Comparison of ENCODE assay signal across 26 cellular contexts in genomic region chr7:143238289-143238995, GRCh38. TPM values are rescaled to one million over a fixed set of nuclear protein-coding genes. Genes with fewer than 3 reads are reported as not detected.
DNase-seq lines count a peak whose midpoint lies in the region; ATAC-seq, FAIRE-seq and TF ChIP-seq lines count a peak whose summit lies in the region.
"Had no signal": no experiment of that assay in that cellular context is flagged by ENCODE, and none has a peak within 500 bp of the region (broad histone marks: within the 10 kb centered on the region; RNA-seq: fewer than 3 reads in every experiment).

No MANE protein-coding gene starts in this region.

- H3K27ac ChIP-seq in BLaER1 treated with 17β-estradiol and CSF1 and Interleukin-3, amounts not matched to agents 10 nM and 100 nM, result peak overlapping the region in 6 of 11 experiments; percentile 68 to 96 (median 90); a peak in 12 of 22 replicates
- H3K27ac ChIP-seq in K562 (ENCODE audit: extremely low read depth, low read depth, low read length) (no peak overlapping the region), neutrophil (peak overlapping the region; percentile 85)

- no peak for TF ChIP-seq CTCF in K562 (IDR thresholded peaks at IDR 0.05 in 2 of 3, conservative IDR thresholded peaks at IDR 0.05 in 1 of 3; ENCODE audit: insufficient read depth in 2 of 3, low read depth in 1 of 3, low read length in 3 of 3)
- no peak for TF ChIP-seq CTCF in neutrophil (IDR thresholded peaks at IDR 0.05)
- no peak for TF ChIP-seq CTCF in GM20000 (IDR thresholded peaks at IDR 0.05; ENCODE audit: extremely low read depth, missing control alignments)

- no peak for TF ChIP-seq EP300 in K562 (IDR thresholded peaks at IDR 0.05; ENCODE audit: low read length)

- H3K9me3 ChIP-seq in BLaER1 treated with 17β-estradiol and CSF1 and Interleukin-3, amounts not matched to agents 10 nM and 100 nM (replicated peaks in 1 of 11), result peaks cover 11 to 28% (median 22%) of the 10 kb centered on the region in 11 experiments; a peak in 21 of 22 replicates
- peaks cover 3% of the 10 kb centered on the region for H3K9me3 ChIP-seq in K562 (replicated peaks; ENCODE audit: control insufficient read depth, insufficient read depth, low read depth, low read length)
- H3K9me3 ChIP-seq in neutrophil, result no peaks in the 10 kb centered on the region

- H3K79me2 ChIP-seq in K562 (ENCODE audit: control insufficient read depth, insufficient read depth, low read length), result no peaks in the 10 kb centered on the region

- CTCF ChIA-PET in K562 (lab: Yijun Ruan, JAX; ENCODE audit: low intra/inter-chr PET ratio), result no interaction called here

- H3K4me2 ChIP-seq in BLaER1 treated with 17β-estradiol and CSF1 and Interleukin-3, amounts not matched to agents 10 nM and 100 nM, result peak overlapping the region in 6 of 11 experiments; percentile 54 to 100 (median 85); a peak in 12 of 22 replicates
- no peak overlapping the region for H3K4me2 ChIP-seq in K562 (ENCODE audit: insufficient read depth, low read length)

- no peak for ATAC-seq in K562
- ATAC-seq: PC-3, SK-N-SH treated with all-trans-retinoic acid at 6 μM for 48 hours, T-cell had no signal

- H3K9me1 ChIP-seq in K562 (ENCODE audit: control insufficient read depth, insufficient read depth, low read length), result no peaks in the 10 kb centered on the region

- no TSS peak for BruUV-seq in K562 (replicated peaks; lab: Mats Ljungman, UMichigan)

- in situ Hi-C loops in K562 (cut with MboI), result no loop called here

- H3K36me3 ChIP-seq in BLaER1 treated with 17β-estradiol and CSF1 and Interleukin-3, amounts not matched to agents 10 nM and 100 nM, result no peaks in the 10 kb centered on the region
- H3K36me3 ChIP-seq in K562 (ENCODE audit: control insufficient read depth, insufficient read depth, low read length) (no peaks in the 10 kb centered on the region), neutrophil (no peaks in the 10 kb centered on the region)

- no peak for FAIRE-seq in K562 (lab: Jason Lieb, UNC)
- FAIRE-seq: GM12892, GM18507 had no signal

- H3K9ac ChIP-seq in BLaER1 treated with 17β-estradiol and CSF1 and Interleukin-3, amounts not matched to agents 10 nM and 100 nM, result peak overlapping the region in 5 of 11 experiments; percentile 77 to 88 (median 79); a peak in 9 of 22 replicates
- H3K9ac ChIP-seq in K562 (ENCODE audit: insufficient read depth in 1 of 2, low read depth in 2 of 2, low read length in 2 of 2), result no peak overlapping the region

- TF ChIP-seq POLR2A in K562 (conservative IDR thresholded peaks at IDR 0.05), result no peak

- WGBS in K562 (ENCODE audit: insufficient coverage, low coverage, missing lambda C conversion rate), result 0% methylated on average over 1 of the region's 1 CpG

- no peak for TF ChIP-seq RAD21 in K562 (CRISPR knock-in tag; conservative IDR thresholded peaks at IDR 0.05 in 1 of 2, IDR thresholded peaks at IDR 0.05 in 1 of 2)

- peak overlapping the region in 3 of 10 experiments; percentile 44 to 49 (median 45); a peak in 6 of 20 replicates for H3K4me3 ChIP-seq in BLaER1 treated with 17β-estradiol and CSF1 and Interleukin-3, amounts not matched to agents 10 nM and 100 nM
- no peak overlapping the region for H3K4me3 ChIP-seq in K562
- H3K4me3 ChIP-seq in neutrophil (ENCODE audit: low read depth in 1 of 2, low read length in 1 of 2), result peak overlapping the region; percentile 40 to 46

- intact Hi-C loops in K562 (cut with micrococcal nuclease), result no loop called here

- POLR2A ChIA-PET in K562 (lab: Yijun Ruan, JAX), result interaction anchor here (0.6 kb wide), 1 partner anchor 1301 kb away, joined by 3 read pairs; no protein-coding TSS in a partner anchor

- no peaks in the 10 kb centered on the region for H3K27me3 ChIP-seq in BLaER1 treated with 17β-estradiol and CSF1 and Interleukin-3, amounts not matched to agents 10 nM and 100 nM
- H3K27me3 ChIP-seq in K562 (ENCODE audit: control insufficient read depth in 2 of 2, insufficient read depth in 2 of 2, low read length in 2 of 2), result no peaks in the 10 kb centered on the region
- H3K27me3 ChIP-seq in neutrophil, result no peaks in the 10 kb centered on the region

- peaks cover 0 to 97% (median 34%) of the 10 kb centered on the region in 10 experiments; a peak in 14 of 20 replicates for H3K4me1 ChIP-seq in BLaER1 treated with 17β-estradiol and CSF1 and Interleukin-3, amounts not matched to agents 10 nM and 100 nM
- no peaks in the 10 kb centered on the region; a peak in 1 of 5 replicates for H3K4me1 ChIP-seq in K562 (replicated peaks in 1 of 2; ENCODE audit: control insufficient read depth in 2 of 2, insufficient read depth in 2 of 2, low read length in 2 of 2)
- peaks cover 47 to 52% of the 10 kb centered on the region in 2 experiments for H3K4me1 ChIP-seq in neutrophil (ENCODE audit: control insufficient read depth in 1 of 2, insufficient read depth in 1 of 2, low read depth in 1 of 2, low read length in 1 of 2)

- no peak overlapping the region for H2AFZ ChIP-seq in K562 (ENCODE audit: low read depth, low read length)

- DNase-seq in EH (ENCODE audit: low read depth) (peak; percentile 3), K562 (ENCODE audit: extremely low read depth in 1 of 4, low spot score in 3 of 4) (no peak), COLO668 (lab: John Stamatoyannopoulos, UW; ENCODE audit: unreplicated experiment) (no peak), GM20000 (ENCODE audit: low spot score) (no peak), NCI-H1694 (lab: John Stamatoyannopoulos, UW) (no peak)
- DNase-seq in stimulated activated CD4-positive, alpha-beta T cell treated with anti-CD3 and anti-CD28 coated beads, Interleukin-1b, Interleukin-23, amount 100 ng/mL, for 48 hours, result no peak
- DNase-seq: ACHN, AML-193, DMS53, NCI-H1436 treated with DMSO at 0.1 percent for 48 hours, NCI-H2081, NCI-H2227 treated with DMSO at 0.1 percent for 48 hours, NCI-H510A treated with DMSO at 0.1 percent for 48 hours, NCI-H82, PC-3, RPMI8226, SHP77 treated with DMSO at 0.1 percent for 48 hours, T-cell had no signal

- no peaks in the 10 kb centered on the region for H4K20me1 ChIP-seq in BLaER1 treated with 17β-estradiol and CSF1 and Interleukin-3, amounts not matched to agents 10 nM and 100 nM
- no peaks in the 10 kb centered on the region for H4K20me1 ChIP-seq in K562 (replicated peaks; ENCODE audit: control insufficient read depth, insufficient read depth, low read length)

RNA-seq across cellular contexts. Expression of gene TAS2R40, which starts 16.6 kb away (rescaled TPM):
- total RNA-seq in K562 (2011; cell fraction: chromatin; rRNA removed; ENCODE audit: low replicate concordance), result not detected in 2 replicates
- total RNA-seq in K562 (2011; cell fraction: nucleolus; rRNA removed), result not detected in 2 replicates
- total RNA-seq in K562 (2011; cell fraction: nucleoplasm; rRNA removed), result not detected in 2 replicates
- not detected in 2 replicates for total RNA-seq in K562 (2014; rRNA removed)
- not detected in 2 replicates for total RNA-seq in K562 (2014; rRNA removed; fragmentation: Illumina TruSeq; extraction: Trizol)
- total RNA-seq in K562 (2015; rRNA removed; fragmentation: Illumina TruSeq; extraction: Trizol), result not detected in 2 replicates
- not detected in 2 replicates for total RNA-seq in K562 (2021)
- not detected in 2 replicates for polyA plus RNA-seq in K562 (2011; rRNA removed)
- not detected in 2 replicates for polyA plus RNA-seq in K562 (2011; cell fraction: cytosol; rRNA removed)
- not detected in 2 replicates for polyA plus RNA-seq in K562 (2011; cell fraction: nucleus; rRNA removed)
- polyA plus RNA-seq in K562 (2012), result not detected in 2 replicates
- polyA plus RNA-seq in K562 (2014; fragmentation: Illumina TruSeq; extraction: Trizol), result not detected in 2 replicates
- not detected for polyA plus RNA-seq in K562 (2014; fragmentation: Nextera tagmentation; extraction: Ambion mirVana)
- polyA plus RNA-seq in K562 (2014; rRNA removed), result not detected in 2 replicates
- polyA minus RNA-seq in K562 (2011; rRNA and poly(A)+ RNA removed), result not detected in 2 replicates
- polyA minus RNA-seq in K562 (2011; cell fraction: cytosol; rRNA and poly(A)+ RNA removed), result not detected in 2 replicates
- polyA minus RNA-seq in K562 (2011; cell fraction: nucleus; rRNA and poly(A)+ RNA removed), result not detected in 2 replicates
- total RNA-seq: H4, HT-29, MCF 10A, PC-3, T-cell had no signal

RNA-seq across cellular contexts. Expression of gene GSTK1, which starts 24.8 kb away (rescaled TPM):
- total RNA-seq in K562 (2011; cell fraction: chromatin; rRNA removed; ENCODE audit: low replicate concordance), result 133 and 253 TPM in 2 replicates
- 236 and 238 TPM in 2 replicates for total RNA-seq in K562 (2011; cell fraction: nucleolus; rRNA removed)
- total RNA-seq in K562 (2011; cell fraction: nucleoplasm; rRNA removed), result 199 TPM in 2 replicates
- total RNA-seq in K562 (2014; rRNA removed) (233 TPM in 2 replicates), K562 (2014; rRNA removed; fragmentation: Illumina TruSeq; extraction: Trizol) (126 and 155 TPM in 2 replicates), K562 (2015; rRNA removed; fragmentation: Illumina TruSeq; extraction: Trizol) (178 and 183 TPM in 2 replicates), K562 (2021) (169 and 186 TPM in 2 replicates)
- polyA plus RNA-seq in K562 (2011; rRNA removed) (189 and 198 TPM in 2 replicates), K562 (2014; fragmentation: Illumina TruSeq; extraction: Trizol) (265 and 322 TPM in 2 replicates), K562 (2014; fragmentation: Nextera tagmentation; extraction: Ambion mirVana) (100 to 1,000 TPM; 392 to 441 TPM), K562 (2014; rRNA removed) (381 and 422 TPM in 2 replicates)
- 214 and 232 TPM in 2 replicates for polyA plus RNA-seq in K562 (2011; cell fraction: cytosol; rRNA removed)
- polyA plus RNA-seq in K562 (2011; cell fraction: nucleus; rRNA removed), result 383 and 452 TPM in 2 replicates
- polyA plus RNA-seq in K562 (2012), result 231 and 267 TPM in 2 replicates
- 86.7 and 96.7 TPM in 2 replicates for polyA minus RNA-seq in K562 (2011; rRNA and poly(A)+ RNA removed)
- polyA minus RNA-seq in K562 (2011; cell fraction: cytosol; rRNA and poly(A)+ RNA removed), result 67.2 and 68.9 TPM in 2 replicates
- 53.6 and 82.6 TPM in 2 replicates for polyA minus RNA-seq in K562 (2011; cell fraction: nucleus; rRNA and poly(A)+ RNA removed)

RNA-seq across cellular contexts. Expression of gene TMEM139, which starts 46.3 kb away (rescaled TPM):
- 0.39 and 0.83 TPM in 2 replicates for total RNA-seq in K562 (2011; cell fraction: chromatin; rRNA removed; ENCODE audit: low replicate concordance)
- total RNA-seq in K562 (2011; cell fraction: nucleolus; rRNA removed), result 0.33 and 1.1 TPM in 2 replicates
- 0.99 and 1.8 TPM in 2 replicates for total RNA-seq in K562 (2011; cell fraction: nucleoplasm; rRNA removed)
- total RNA-seq in K562 (2014; rRNA removed) (0.27 and 0.78 TPM in 2 replicates), K562 (2014; rRNA removed; fragmentation: Illumina TruSeq; extraction: Trizol) (0.87 and 1.1 TPM in 2 replicates), K562 (2015; rRNA removed; fragmentation: Illumina TruSeq; extraction: Trizol) (0.29 and 0.75 TPM in 2 replicates), K562 (2021) (0.81 and 1.5 TPM in 2 replicates)
- polyA plus RNA-seq in K562 (2011; rRNA removed) (0.20 and 0.31 TPM in 2 replicates), K562 (2014; fragmentation: Illumina TruSeq; extraction: Trizol) (1.2 and 1.8 TPM in 2 replicates), K562 (2014; fragmentation: Nextera tagmentation; extraction: Ambion mirVana) (1 to 10 TPM in 1 of 2 experiments, under 1 TPM in 1; 0.79 to 1.1 TPM), K562 (2014; rRNA removed) (0.44 and 2.0 TPM in 2 replicates)
- polyA plus RNA-seq in K562 (2011; cell fraction: cytosol; rRNA removed), result 0.09 and 0.16 TPM in 2 replicates
- 0.48 and 0.53 TPM in 2 replicates for polyA plus RNA-seq in K562 (2011; cell fraction: nucleus; rRNA removed)
- 0.91 and 1.2 TPM in 2 replicates for polyA plus RNA-seq in K562 (2012)
- 0.11 and 0.15 TPM in 2 replicates for polyA minus RNA-seq in K562 (2011; rRNA and poly(A)+ RNA removed)
- not detected in 2 replicates for polyA minus RNA-seq in K562 (2011; cell fraction: cytosol; rRNA and poly(A)+ RNA removed)
- polyA minus RNA-seq in K562 (2011; cell fraction: nucleus; rRNA and poly(A)+ RNA removed), result 0.13 and 0.56 TPM in 2 replicates

RNA-seq across cellular contexts. Expression of gene CASP2, which starts 49.7 kb away (rescaled TPM):
- total RNA-seq in K562 (2011; cell fraction: chromatin; rRNA removed; ENCODE audit: low replicate concordance), result 125 and 133 TPM in 2 replicates
- total RNA-seq in K562 (2011; cell fraction: nucleolus; rRNA removed), result 50.5 and 53.8 TPM in 2 replicates
- total RNA-seq in K562 (2011; cell fraction: nucleoplasm; rRNA removed), result 91.9 and 132 TPM in 2 replicates
- total RNA-seq in K562 (2014; rRNA removed), result 21.7 and 29.5 TPM in 2 replicates
- 22.7 and 23.0 TPM in 2 replicates for total RNA-seq in K562 (2014; rRNA removed; fragmentation: Illumina TruSeq; extraction: Trizol)
- 24.1 and 25.8 TPM in 2 replicates for total RNA-seq in K562 (2015; rRNA removed; fragmentation: Illumina TruSeq; extraction: Trizol)
- 64.8 and 64.9 TPM in 2 replicates for total RNA-seq in K562 (2021)
- 29.9 and 43.5 TPM in 2 replicates for polyA plus RNA-seq in K562 (2011; rRNA removed)
- polyA plus RNA-seq in K562 (2011; cell fraction: cytosol; rRNA removed), result 26.0 and 41.6 TPM in 2 replicates
- 72.1 and 80.4 TPM in 2 replicates for polyA plus RNA-seq in K562 (2011; cell fraction: nucleus; rRNA removed)
- 20.6 and 22.6 TPM in 2 replicates for polyA plus RNA-seq in K562 (2012)
- polyA plus RNA-seq in K562 (2014; fragmentation: Illumina TruSeq; extraction: Trizol), result 36.7 and 44.5 TPM in 2 replicates
- 10 to 100 TPM; 20.6 to 22.3 TPM for polyA plus RNA-seq in K562 (2014; fragmentation: Nextera tagmentation; extraction: Ambion mirVana)
- 18.8 and 22.2 TPM in 2 replicates for polyA plus RNA-seq in K562 (2014; rRNA removed)
- 99.3 and 105 TPM in 2 replicates for polyA minus RNA-seq in K562 (2011; rRNA and poly(A)+ RNA removed)
- 63.1 and 80.5 TPM in 2 replicates for polyA minus RNA-seq in K562 (2011; cell fraction: cytosol; rRNA and poly(A)+ RNA removed)
- 38.5 and 59.5 TPM in 2 replicates for polyA minus RNA-seq in K562 (2011; cell fraction: nucleus; rRNA and poly(A)+ RNA removed)

RNA-seq across cellular contexts. Expression of gene TAS2R39, which starts 55.2 kb away (rescaled TPM):
- total RNA-seq in K562 (2011; cell fraction: chromatin; rRNA removed; ENCODE audit: low replicate concordance), result not detected in 2 replicates
- total RNA-seq in K562 (2011; cell fraction: nucleolus; rRNA removed), result not detected in 2 replicates
- not detected in 2 replicates for total RNA-seq in K562 (2011; cell fraction: nucleoplasm; rRNA removed)
- total RNA-seq in K562 (2014; rRNA removed) (not detected in 2 replicates), K562 (2014; rRNA removed; fragmentation: Illumina TruSeq; extraction: Trizol) (not detected in 2 replicates), K562 (2015; rRNA removed; fragmentation: Illumina TruSeq; extraction: Trizol) (not detected in 2 replicates), K562 (2021) (not detected in 2 replicates)
- polyA plus RNA-seq in K562 (2011; rRNA removed) (not detected in 2 replicates), K562 (2014; fragmentation: Illumina TruSeq; extraction: Trizol) (not detected in 2 replicates), K562 (2014; fragmentation: Nextera tagmentation; extraction: Ambion mirVana) (not detected), K562 (2014; rRNA removed) (not detected in 2 replicates)
- not detected in 2 replicates for polyA plus RNA-seq in K562 (2011; cell fraction: cytosol; rRNA removed)
- polyA plus RNA-seq in K562 (2011; cell fraction: nucleus; rRNA removed), result not detected in 2 replicates
- polyA plus RNA-seq in K562 (2012), result not detected in 2 replicates
- not detected in 2 replicates for polyA minus RNA-seq in K562 (2011; rRNA and poly(A)+ RNA removed)
- not detected in 2 replicates for polyA minus RNA-seq in K562 (2011; cell fraction: cytosol; rRNA and poly(A)+ RNA removed)
- not detected in 2 replicates for polyA minus RNA-seq in K562 (2011; cell fraction: nucleus; rRNA and poly(A)+ RNA removed)
- total RNA-seq: H4, HT-29, MCF 10A, PC-3, T-cell had no signal
